Comparison of ENCODE assay signal across 11 cellular contexts in the genomic region with DNA sequence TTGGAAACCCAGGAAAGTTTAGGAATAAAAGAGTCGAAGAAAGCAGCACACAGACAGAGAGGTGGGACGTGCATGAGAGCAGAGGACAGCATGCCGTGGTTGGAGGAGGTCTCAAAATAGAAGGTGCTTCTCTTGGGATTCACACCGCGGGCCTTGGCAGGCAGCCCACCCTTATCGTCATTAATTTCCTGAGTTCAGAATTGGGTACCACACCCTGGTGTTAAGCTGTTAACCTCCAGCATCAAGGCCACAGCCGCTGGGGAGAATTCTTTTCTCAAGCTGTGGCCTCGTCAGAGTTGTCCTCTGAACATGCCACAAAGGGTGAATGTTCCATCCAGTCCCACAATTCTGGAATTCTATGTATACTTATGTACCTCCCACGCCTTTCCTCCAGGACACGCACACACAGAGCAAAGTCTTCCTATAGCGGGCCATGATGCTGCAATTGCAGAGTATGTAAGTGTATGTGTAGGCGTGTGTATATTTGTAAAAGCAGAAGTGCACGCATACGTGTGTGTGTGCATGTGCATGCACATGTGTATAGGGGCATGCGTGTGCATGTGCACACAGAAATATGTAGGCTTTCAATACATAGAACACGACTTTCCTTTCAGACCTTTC. TPM values are rescaled to one million over a fixed set of nuclear protein-coding genes. Genes with fewer than 3 reads are reported as not detected.
DNase-seq lines count a peak whose midpoint lies in the region; ATAC-seq and TF ChIP-seq lines count a peak whose summit lies in the region.
"Had no signal": no experiment of that assay in that cellular context is flagged by ENCODE, and none has a peak within 500 bp of the region (broad histone marks: within the 10 kb centered on the region; RNA-seq: fewer than 3 reads in every experiment).

No MANE protein-coding gene starts in this region.

- H3K4me2 ChIP-seq in neuronal stem cell (ENCODE audit: insufficient read depth, low read length, poor library complexity, severe bottlenecking) = no peak overlapping the region

- H3K27me3 ChIP-seq in CD8-positive, alpha-beta memory T cell (ENCODE audit: insufficient read depth, low read length, poor library complexity, severe bottlenecking) = no peaks in the 10 kb centered on the region
- H3K27me3 ChIP-seq in SJSA1 (replicated peaks) (no peaks in the 10 kb centered on the region), neuronal stem cell (ENCODE audit: control insufficient read depth in 3 of 3, insufficient read depth in 3 of 3, low read depth in 1 of 3, low read length in 3 of 3) (peaks cover 0 to 5% (median 0%) of the 10 kb centered on the region in 3 experiments)

- no peak overlapping the region for H2AK5ac ChIP-seq in neuronal stem cell (ENCODE audit: low read depth, low read length)

- peak; percentile 43 to 77 (median 47) for DNase-seq in CD8-positive, alpha-beta memory T cell
- DNase-seq in SJSA1 (ENCODE audit: low read depth in 1 of 2, low spot score in 2 of 2) = peak in 1 of 2 experiments; percentile 23
- peak; percentile 8 for DNase-seq in effector CD8-positive, alpha-beta T cell (lab: John Stamatoyannopoulos, UW)
- DNase-seq in neuronal stem cell (ENCODE audit: low spot score) = no peak
- no peak for DNase-seq in AML-193 (lab: John Stamatoyannopoulos, UW)
- DNase-seq in nucleus accumbens (lab: John Stamatoyannopoulos, UW) = no peak

- H3K23ac ChIP-seq in neuronal stem cell (ENCODE audit: low read depth, low read length, poor library complexity) = no peak overlapping the region

- no peak overlapping the region for H3K9ac ChIP-seq in neuronal stem cell (ENCODE audit: low read depth, low read length, poor library complexity)

- H2BK5ac ChIP-seq in neuronal stem cell (ENCODE audit: low read length) = no peak overlapping the region

- no peaks in the 10 kb centered on the region for H3K79me1 ChIP-seq in neuronal stem cell (ENCODE audit: low read depth, low read length)

- ATAC-seq in SK-N-SH treated with all-trans-retinoic acid at 6 μM for 48 hours (no peak), HG02588 (IDR thresholded peaks at IDR 0.05; ENCODE audit: unreplicated experiment) (no peak)

- no peak overlapping the region for H4K91ac ChIP-seq in neuronal stem cell (ENCODE audit: low read depth, low read length, poor library complexity)

- CTCF ChIA-PET in CD8-positive, alpha-beta memory T cell (lab: Charles Lee) = interaction anchor here (1.6 kb wide), 1 partner anchor 42 kb away, joined by 3 read pairs; no protein-coding TSS in a partner anchor

- no peak overlapping the region for H2AFZ ChIP-seq in neuronal stem cell (ENCODE audit: low read length)

- peak overlapping the region; percentile 52 for H3K4me3 ChIP-seq in CD8-positive, alpha-beta memory T cell (ENCODE audit: low read length)
- no peak overlapping the region for H3K4me3 ChIP-seq in SJSA1
- no peak overlapping the region for H3K4me3 ChIP-seq in neuronal stem cell (ENCODE audit: low read length in 2 of 2)
- H3K4me3 ChIP-seq: K562 had no signal

- H3K36me3 ChIP-seq in CD8-positive, alpha-beta memory T cell (ENCODE audit: insufficient read depth, low read length) = no peaks in the 10 kb centered on the region
- H3K36me3 ChIP-seq in SJSA1 (no peaks in the 10 kb centered on the region), neuronal stem cell (replicated peaks in 1 of 2; ENCODE audit: control insufficient read depth in 2 of 2, insufficient read depth in 2 of 2, low read length in 2 of 2) (no peaks in the 10 kb centered on the region)

- H3K36me3 Mint-ChIP-seq in CD8-positive, alpha-beta memory T cell = peaks cover 0 to 3% (median 0%) of the 10 kb centered on the region in 3 donors

- POLR2A ChIA-PET in CD8-positive, alpha-beta memory T cell (lab: Charles Lee) = no interaction called here

- H3K4ac ChIP-seq in neuronal stem cell (ENCODE audit: low read length) = no peak overlapping the region

- peak overlapping the region; percentile 55 to 97 (median 88) for H3K27ac Mint-ChIP-seq in CD8-positive, alpha-beta memory T cell
- H3K27ac Mint-ChIP-seq: progenitor cell of endocrine pancreas had no signal

- peaks cover 4 to 10% of the 10 kb centered on the region in 2 donors for H3K27me3 Mint-ChIP-seq in CD8-positive, alpha-beta memory T cell

- WGBS in neuronal stem cell (ENCODE audit: extremely low coverage in 2 of 2, insufficient read length in 2 of 2, insufficient replicate concordance in 1 of 2), 2 donors = no CpG with 5 or more reads among the region's 16 CpGs

- no peak overlapping the region for H2BK120ac ChIP-seq in neuronal stem cell (ENCODE audit: low read depth, low read length)

- H3K9me3 ChIP-seq in CD8-positive, alpha-beta memory T cell (ENCODE audit: low read length) = no peaks in the 10 kb centered on the region
- no peaks in the 10 kb centered on the region for H3K9me3 ChIP-seq in SJSA1 (replicated peaks)
- H3K9me3 ChIP-seq in neuronal stem cell (replicated peaks in 1 of 2; ENCODE audit: control insufficient read depth in 2 of 2, insufficient read depth in 1 of 2, low read depth in 1 of 2, low read length in 2 of 2) = no peaks in the 10 kb centered on the region

- no peak overlapping the region for H3K18ac ChIP-seq in neuronal stem cell (ENCODE audit: low read length)

- peaks cover 30 to 34% (median 32%) of the 10 kb centered on the region in 3 donors for H3K4me1 Mint-ChIP-seq in CD8-positive, alpha-beta memory T cell

- peak overlapping the region; percentile 43 for H3K27ac ChIP-seq in CD8-positive, alpha-beta memory T cell (ENCODE audit: low read depth, low read length)
- peak overlapping the region; percentile 78 for H3K27ac ChIP-seq in SJSA1
- no peak overlapping the region for H3K27ac ChIP-seq in neuronal stem cell (replicated peaks; ENCODE audit: low read length)

- peak overlapping the region; percentile 58 for H4K8ac ChIP-seq in neuronal stem cell (ENCODE audit: low read depth, low read length)

- peak overlapping the region; percentile 52 to 88 (median 80) for H3K4me3 Mint-ChIP-seq in CD8-positive, alpha-beta memory T cell

- no peak overlapping the region for H2BK15ac ChIP-seq in neuronal stem cell (ENCODE audit: low read length)

- no peak overlapping the region for H2BK12ac ChIP-seq in neuronal stem cell (ENCODE audit: low read length)

- H3K14ac ChIP-seq in neuronal stem cell (ENCODE audit: low read length) = no peak overlapping the region

- no peaks in the 10 kb centered on the region for H3K9me3 Mint-ChIP-seq in CD8-positive, alpha-beta memory T cell
- H3K9me3 Mint-ChIP-seq: activated CD4-positive, alpha-beta T cell treated with anti-CD3 and anti-CD28 coated beads, Interleukin-2, amount 10 ng/mL, durations not matched to agents 7 days and 5 days had no signal

- H3K4me1 ChIP-seq in CD8-positive, alpha-beta memory T cell (ENCODE audit: insufficient read depth, low read length) = peaks cover 27% of the 10 kb centered on the region
- H3K4me1 ChIP-seq in SJSA1 (replicated peaks) = peaks cover 43% of the 10 kb centered on the region
- H3K4me1 ChIP-seq in neuronal stem cell (ENCODE audit: control insufficient read depth in 2 of 2, insufficient read depth in 1 of 2, low read depth in 1 of 2, low read length in 2 of 2) = peaks cover 3 to 5% of the 10 kb centered on the region in 2 donors

TF ChIP-seq in SK-N-SH treated with all-trans-retinoic acid at 6 μM for 48 hours, 23 proteins besides CTCF, POLR2A, EP300 and RAD21 (continues in another document):
- TF ChIP-seq ARNTL (CRISPR knock-in tag; IDR thresholded peaks at IDR 0.05; ENCODE audit: borderline replicate concordance, low read depth) (no peak), BACH2 (CRISPR knock-in tag; IDR thresholded peaks at IDR 0.05; ENCODE audit: borderline replicate concordance) (no peak), RARB (CRISPR knock-in tag; IDR thresholded peaks at IDR 0.05) (no peak), ZNF70 (CRISPR knock-in tag; IDR thresholded peaks at IDR 0.05) (no peak), OSR1 (CRISPR knock-in tag; IDR thresholded peaks at IDR 0.05) (no peak), ZFP30 (CRISPR knock-in tag; IDR thresholded peaks at IDR 0.05) (no peak), SNAI2 (CRISPR knock-in tag; IDR thresholded peaks at IDR 0.05) (no peak)
- TF ChIP-seq, protein P1, sequence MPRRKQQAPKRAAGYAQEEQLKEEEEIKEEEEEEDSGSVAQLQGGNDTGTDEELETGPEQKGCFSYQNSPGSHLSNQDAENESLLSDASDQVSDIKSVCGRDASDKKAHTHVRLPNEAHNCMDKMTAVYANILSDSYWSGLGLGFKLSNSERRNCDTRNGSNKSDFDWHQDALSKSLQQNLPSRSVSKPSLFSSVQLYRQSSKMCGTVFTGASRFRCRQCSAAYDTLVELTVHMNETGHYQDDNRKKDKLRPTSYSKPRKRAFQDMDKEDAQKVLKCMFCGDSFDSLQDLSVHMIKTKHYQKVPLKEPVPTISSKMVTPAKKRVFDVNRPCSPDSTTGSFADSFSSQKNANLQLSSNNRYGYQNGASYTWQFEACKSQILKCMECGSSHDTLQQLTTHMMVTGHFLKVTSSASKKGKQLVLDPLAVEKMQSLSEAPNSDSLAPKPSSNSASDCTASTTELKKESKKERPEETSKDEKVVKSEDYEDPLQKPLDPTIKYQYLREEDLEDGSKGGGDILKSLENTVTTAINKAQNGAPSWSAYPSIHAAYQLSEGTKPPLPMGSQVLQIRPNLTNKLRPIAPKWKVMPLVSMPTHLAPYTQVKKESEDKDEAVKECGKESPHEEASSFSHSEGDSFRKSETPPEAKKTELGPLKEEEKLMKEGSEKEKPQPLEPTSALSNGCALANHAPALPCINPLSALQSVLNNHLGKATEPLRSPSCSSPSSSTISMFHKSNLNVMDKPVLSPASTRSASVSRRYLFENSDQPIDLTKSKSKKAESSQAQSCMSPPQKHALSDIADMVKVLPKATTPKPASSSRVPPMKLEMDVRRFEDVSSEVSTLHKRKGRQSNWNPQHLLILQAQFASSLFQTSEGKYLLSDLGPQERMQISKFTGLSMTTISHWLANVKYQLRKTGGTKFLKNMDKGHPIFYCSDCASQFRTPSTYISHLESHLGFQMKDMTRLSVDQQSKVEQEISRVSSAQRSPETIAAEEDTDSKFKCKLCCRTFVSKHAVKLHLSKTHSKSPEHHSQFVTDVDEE (CRISPR knock-in tag; IDR thresholded peaks at IDR 0.05) = no peak

RNA-seq across cellular contexts. Expression of gene ADAMTS8, which starts 39.0 kb away (rescaled TPM):
- total RNA-seq in CD8-positive, alpha-beta memory T cell = not detected
- polyA plus RNA-seq in CD8-positive, alpha-beta memory T cell = not detected
- 0.03 TPM in 1 of 2 replicates, not detected in the other for total RNA-seq in SJSA1 (2014; rRNA removed; shearing (Covaris generic))
- polyA plus RNA-seq in neuronal stem cell (2013, experiment 1 of 2) = 0.13 TPM
- polyA plus RNA-seq in neuronal stem cell (2013, experiment 2 of 2) = 0.10 TPM
- total RNA-seq: activated CD4-positive, alpha-beta T cell treated with anti-CD3 and anti-CD28 coated beads, Interleukin-2, amount 10 ng/mL, durations not matched to agents 7 days and 5 days; K562 had no signal
- polyA plus RNA-seq: K562 had no signal

RNA-seq across cellular contexts. Expression of gene ADAMTS15, which starts 59.0 kb away (rescaled TPM):
- not detected for total RNA-seq in CD8-positive, alpha-beta memory T cell
- polyA plus RNA-seq in CD8-positive, alpha-beta memory T cell = not detected
- 1.2 and 1.3 TPM in 2 replicates for total RNA-seq in SJSA1 (2014; rRNA removed; shearing (Covaris generic))
- polyA plus RNA-seq in neuronal stem cell (2013, experiment 1 of 2) = 0.61 TPM
- 0.65 TPM for polyA plus RNA-seq in neuronal stem cell (2013, experiment 2 of 2)
- polyA plus RNA-seq: K562 had no signal

Comparison
In these comparisons a context has a peak if more than half of its experiments do, and no peak if none do; other contexts are left out.
1. DNase-seq: peak in CD8-positive, alpha-beta memory T cell (5 of 5) and effector CD8-positive, alpha-beta T cell (single experiment); none in neuronal stem cell (single experiment), AML-193 (0 of 2) and nucleus accumbens (0 of 56).